ENCODE assay signal across 22 cellular contexts in the genomic region with DNA sequence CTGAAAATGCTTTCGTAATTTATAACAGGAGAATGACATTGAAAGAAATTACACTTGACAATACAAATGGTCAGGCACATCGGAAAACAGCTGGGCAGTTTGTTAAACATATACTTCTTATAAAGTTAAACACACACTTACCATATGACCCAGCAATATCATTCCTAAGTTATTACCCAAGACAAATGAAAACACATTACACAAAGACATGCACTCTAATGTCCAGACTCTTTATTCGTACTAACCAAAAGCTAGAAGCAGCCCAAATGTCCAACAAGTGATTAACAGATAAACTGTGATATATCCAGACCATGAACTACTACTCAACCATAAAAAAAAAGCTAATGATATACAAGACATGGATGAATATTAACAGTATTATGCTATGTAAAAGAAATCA. TPM values are rescaled to one million over a fixed set of nuclear protein-coding genes. Genes with fewer than 3 reads are reported as not detected.
DNase-seq lines count a peak whose midpoint lies in the region; ATAC-seq, FAIRE-seq and TF ChIP-seq lines count a peak whose summit lies in the region.
"Had no signal": no experiment of that assay in that cellular context is flagged by ENCODE, and none has a peak within 500 bp of the region (broad histone marks: within the 10 kb centered on the region; RNA-seq: fewer than 3 reads in every experiment).

No MANE protein-coding gene starts in this region.

- ATAC-seq in GM18517 (IDR thresholded peaks at IDR 0.05; ENCODE audit: unreplicated experiment) (no peak), GM19023 (IDR thresholded peaks at IDR 0.05; ENCODE audit: unreplicated experiment) (no peak)
- ATAC-seq: heart left ventricle had no signal

- peak; percentile 26 for FAIRE-seq in GM19239 (lab: Jason Lieb, UNC)
- FAIRE-seq: GM18507, urothelium cell line had no signal

- POLR2A ChIA-PET in AG04449 (lab: Yijun Ruan, JAX) = no interaction called here

- H3K27me3 ChIP-seq in H7 (ENCODE audit: control insufficient read depth, insufficient read depth, low read length) = no peaks in the 10 kb centered on the region
- H3K27me3 ChIP-seq: heart left ventricle, spleen had no signal

- H3K36me3 ChIP-seq in H7 (replicated peaks; ENCODE audit: control insufficient read depth, insufficient read depth, low read length) = no peaks in the 10 kb centered on the region
- H3K36me3 ChIP-seq: heart left ventricle had no signal

- intact Hi-C loops in posterior vena cava (cut with DNase I) = no loop called here

- CTCF ChIA-PET in AG04449 (lab: Yijun Ruan, JAX) = no interaction called here

- H3K4me3 ChIP-seq in AG04449 (ENCODE audit: low read depth, low read length) = no peak overlapping the region
- H3K4me3 ChIP-seq in foreskin fibroblast (ENCODE audit: low read depth in 1 of 2, low read length in 2 of 2) = no peak overlapping the region
- no peak overlapping the region for H3K4me3 ChIP-seq in H7 (ENCODE audit: insufficient read depth, low read depth, low read length)
- H3K4me3 ChIP-seq: heart left ventricle, spleen had no signal

- DNase-seq in AG04449 (ENCODE audit: low read depth, low spot score) = peak; percentile 46
- no peak for DNase-seq in GM19239 (ENCODE audit: insufficient read length, low spot score)
- peak; percentile 21 for DNase-seq in amniotic epithelial cell (ENCODE audit: low read depth)
- peak; percentile 48 to 73 for DNase-seq in foreskin fibroblast
- no peak for DNase-seq in H7
- no peak for DNase-seq in posterior vena cava (ENCODE audit: low spot score)
- DNase-seq: activated CD8-positive, alpha-beta memory T cell treated with anti-CD3 and anti-CD28 coated beads, Interleukin-2, amount 50 U/mL, for 4 hours; activated naive CD4-positive, alpha-beta T cell treated with anti-CD3 and anti-CD28 coated beads, Interleukin-2, amount 10 ng/mL, durations not matched to agents 7 days and 5 days; DMS 273 treated with DMSO at 0.1 percent for 48 hours; heart left ventricle; kidney; NCI-H1694 treated with DMSO at 0.1 percent for 48 hours; occipital lobe; SHP77 treated with DMSO at 0.1 percent for 48 hours; spleen; stimulated activated naive CD4-positive, alpha-beta T cell treated with Interleukin-2 at 50 U/mL for 16 hours; T-helper 9 cell had no signal

- TF ChIP-seq CTCF in AG04449 (IDR thresholded peaks at IDR 0.05; ENCODE audit: insufficient read depth, low read length, missing control alignments) (no peak), foreskin fibroblast (IDR thresholded peaks at IDR 0.05; ENCODE audit: low read depth, low read length) (no peak)

RNA-seq across cellular contexts. Expression of a gene that starts 8.5 kb away (rescaled TPM):
- 15.0 and 25.2 TPM in 2 replicates for total RNA-seq in H7 (2014; rRNA removed; shearing (Covaris generic))
- 100 to 1,000 TPM; 119 to 169 TPM for total RNA-seq in posterior vena cava
- total RNA-seq: HT-29 had no signal

Comparison
In these comparisons a context has a peak if more than half of its experiments do, and no peak if none do; other contexts are left out.
1. DNase-seq: peak in AG04449 (single experiment), amniotic epithelial cell (single experiment) and foreskin fibroblast (2 of 2); none in GM19239 (single experiment), H7 (single experiment) and posterior vena cava (single experiment).